In genomic region chr7:30843741-30844482, GRCh38 we compare ENCODE assay signal across 23 cellular contexts.
A peak's percentile ranks its signal among the peaks of the same experiment; 100 is the strongest.
DNase-seq lines count a peak whose midpoint lies in the region; ATAC-seq and TF ChIP-seq lines count a peak whose summit lies in the region.
"Had no signal": no experiment of that assay in that cellular context is flagged by ENCODE, and none has a peak within 500 bp of the region (broad histone marks: within the 10 kb centered on the region; RNA-seq: fewer than 3 reads in every experiment).

No MANE protein-coding gene starts in this region.

- no peaks in the 10 kb centered on the region for H3K36me3 Mint-ChIP-seq in endodermal cell (ENCODE audit: low read depth)
- H3K36me3 Mint-ChIP-seq: activated naive CD8-positive, alpha-beta T cell treated with anti-CD3 and anti-CD28 coated beads for 36 hours; memory B cell; natural killer cell had no signal

- no peak for DNase-seq in stimulated activated naive CD8-positive, alpha-beta T cell treated with anti-CD3 and anti-CD28 coated beads, Interleukin-15, amount 100 ng/mL, for 72 hours
- DNase-seq in stimulated activated naive CD8-positive, alpha-beta T cell treated with anti-CD3 and anti-CD28 coated beads, Interleukin-15, Interleukin-2, amounts not matched to agents 100 U/mL and 50 U/mL, for 24 hours: no peak
- peak; percentile 24 for DNase-seq in endodermal cell
- peak; percentile 58 for DNase-seq in sciatic nerve (ENCODE audit: low spot score)
- DNase-seq in aorta: peak in 1 of 2 donors; percentile 44
- no peak for DNase-seq in amygdala (lab: John Stamatoyannopoulos, UW)
- no peak for DNase-seq in left lobe of liver (ENCODE audit: low spot score)
- DNase-seq: activated CD4-positive, CD25-positive, alpha-beta regulatory T cell; activated naive CD8-positive, alpha-beta T cell treated with anti-CD3 and anti-CD28 coated beads for 36 hours; activated T-cell treated with anti-CD3 and anti-CD28 coated beads, Interleukin-2, amount 50 U/mL, for 72 hours; CD4-positive, alpha-beta T cell; effector CD8-positive, alpha-beta T cell; heart right ventricle; natural killer cell; NCI-H2029 treated with DMSO at 0.1 percent for 48 hours; NCI-H524; small intestine; stimulated activated CD4-positive, alpha-beta T cell treated with anti-CD3 and anti-CD28 coated beads, Interleukin-4, amount 100 ng/mL, for 24 hours; T-helper 17 cell had no signal

- 88 to 89% methylated on average over 6 to 11 of the region's 11 CpGs for WGBS in endodermal cell (ENCODE audit: insufficient coverage in 1 of 2, insufficient read length in 1 of 2), 2 experiments
- WGBS in aorta, 2 donors: 30 to 56% methylated on average over 11 of the region's 11 CpGs

- no peaks in the 10 kb centered on the region for H3K4me1 Mint-ChIP-seq in stimulated activated naive CD8-positive, alpha-beta T cell treated with anti-CD3 and anti-CD28 coated beads, Interleukin-15, amount 100 ng/mL, for 72 hours
- no peaks in the 10 kb centered on the region for H3K4me1 Mint-ChIP-seq in endodermal cell
- H3K4me1 Mint-ChIP-seq: activated naive CD8-positive, alpha-beta T cell treated with anti-CD3 and anti-CD28 coated beads for 36 hours; memory B cell; natural killer cell had no signal

- H3K27ac Mint-ChIP-seq in stimulated activated naive CD8-positive, alpha-beta T cell treated with anti-CD3 and anti-CD28 coated beads, Interleukin-15, amount 100 ng/mL, for 72 hours: peak overlapping the region in 1 of 2 donors; percentile 31
- H3K27ac Mint-ChIP-seq in endodermal cell: no peak overlapping the region
- H3K27ac Mint-ChIP-seq: activated naive CD8-positive, alpha-beta T cell treated with anti-CD3 and anti-CD28 coated beads for 36 hours; activated T-cell treated with anti-CD3 and anti-CD28 coated beads, Interleukin-2, amount 50 U/mL, for 72 hours; CD4-positive, alpha-beta T cell; memory B cell; natural killer cell; T-helper 17 cell; type B pancreatic cell had no signal

- no peak overlapping the region for H3K4me3 Mint-ChIP-seq in stimulated activated naive CD8-positive, alpha-beta T cell treated with anti-CD3 and anti-CD28 coated beads, Interleukin-15, amount 100 ng/mL, for 72 hours
- no peak overlapping the region for H3K4me3 Mint-ChIP-seq in endodermal cell
- H3K4me3 Mint-ChIP-seq: activated naive CD8-positive, alpha-beta T cell treated with anti-CD3 and anti-CD28 coated beads for 36 hours; activated T-cell treated with anti-CD3 and anti-CD28 coated beads, Interleukin-2, amount 50 U/mL, for 72 hours; CD4-positive, alpha-beta T cell; memory B cell; natural killer cell; T-helper 17 cell; type B pancreatic cell had no signal

- no peaks in the 10 kb centered on the region for H3K36me3 ChIP-seq in endodermal cell (ENCODE audit: control insufficient read depth, insufficient read depth, low read length)
- H3K36me3 ChIP-seq in aorta (ENCODE audit: control insufficient read depth in 1 of 2, insufficient read depth in 2 of 2, low read length in 1 of 2): no peaks in the 10 kb centered on the region
- H3K36me3 ChIP-seq: cardiac muscle cell had no signal

- H3K4me3 ChIP-seq in endodermal cell (ENCODE audit: low read length) (no peak overlapping the region), aorta (ENCODE audit: low read length in 2 of 2) (no peak overlapping the region)
- H3K4me3 ChIP-seq: cardiac muscle cell, heart right ventricle had no signal

- ATAC-seq in stimulated activated naive CD8-positive, alpha-beta T cell treated with anti-CD3 and anti-CD28 coated beads, Interleukin-15, amount 100 ng/mL, for 72 hours: peak; percentile 24
- ATAC-seq in stimulated activated naive CD8-positive, alpha-beta T cell treated with anti-CD3 and anti-CD28 coated beads, Interleukin-15, Interleukin-2, amounts not matched to agents 100 U/mL and 50 U/mL, for 24 hours: no peak
- no peak for ATAC-seq in sciatic nerve
- peak; percentile 5 for ATAC-seq in aorta (ENCODE audit: low FRiP score)
- no peak for ATAC-seq in HG02970 (IDR thresholded peaks at IDR 0.05; ENCODE audit: low FRiP score, unreplicated experiment)
- no peak for ATAC-seq in left lobe of liver
- ATAC-seq: activated T-cell treated with anti-CD3 and anti-CD28 coated beads, Interleukin-2, amount 50 U/mL, for 72 hours; natural killer cell; T-helper 17 cell had no signal

- no peaks in the 10 kb centered on the region for H3K4me1 ChIP-seq in endodermal cell (ENCODE audit: control insufficient read depth, insufficient read depth, low read length)
- peaks cover 0 to 3% of the 10 kb centered on the region in 2 donors for H3K4me1 ChIP-seq in aorta (ENCODE audit: control insufficient read depth in 1 of 2, insufficient read depth in 2 of 2, low read length in 2 of 2)

- TF ChIP-seq CTCF in endodermal cell (conservative IDR thresholded peaks at IDR 0.05): peak; percentile 44

- H3K27ac ChIP-seq in endodermal cell (ENCODE audit: low read depth, low read length) (no peak overlapping the region), aorta (ENCODE audit: low read depth in 1 of 2, low read length in 2 of 2) (peak overlapping the region; percentile 62 to 91)
- H3K27ac ChIP-seq: cardiac muscle cell had no signal

- H3K9me3 ChIP-seq in endodermal cell (ENCODE audit: control insufficient read depth, low read length) (no peaks in the 10 kb centered on the region), aorta (ENCODE audit: control insufficient read depth, low read length) (no peaks in the 10 kb centered on the region)
- H3K9me3 ChIP-seq: heart right ventricle had no signal

- H3K9ac ChIP-seq in endodermal cell (ENCODE audit: extremely low read depth, low read length, poor library complexity, severe bottlenecking): no peak overlapping the region

- no peaks in the 10 kb centered on the region for H3K9me3 Mint-ChIP-seq in stimulated activated naive CD8-positive, alpha-beta T cell treated with anti-CD3 and anti-CD28 coated beads, Interleukin-15, amount 100 ng/mL, for 72 hours
- no peaks in the 10 kb centered on the region for H3K9me3 Mint-ChIP-seq in endodermal cell
- H3K9me3 Mint-ChIP-seq: activated naive CD8-positive, alpha-beta T cell treated with anti-CD3 and anti-CD28 coated beads for 36 hours; activated T-cell treated with anti-CD3 and anti-CD28 coated beads, Interleukin-2, amount 50 U/mL, for 72 hours; CD4-positive, alpha-beta T cell; memory B cell; natural killer cell; type B pancreatic cell had no signal

- H3K27me3 Mint-ChIP-seq in stimulated activated naive CD8-positive, alpha-beta T cell treated with anti-CD3 and anti-CD28 coated beads, Interleukin-15, amount 100 ng/mL, for 72 hours: no peaks in the 10 kb centered on the region
- no peaks in the 10 kb centered on the region for H3K27me3 Mint-ChIP-seq in endodermal cell (ENCODE audit: insufficient read depth)
- H3K27me3 Mint-ChIP-seq: activated naive CD8-positive, alpha-beta T cell treated with anti-CD3 and anti-CD28 coated beads for 36 hours; CD4-positive, alpha-beta T cell; memory B cell; T-helper 17 cell; type B pancreatic cell had no signal

- no peaks in the 10 kb centered on the region for H3K27me3 ChIP-seq in endodermal cell (ENCODE audit: control insufficient read depth, insufficient read depth, low read length, poor library complexity, severe bottlenecking)
- no peaks in the 10 kb centered on the region for H3K27me3 ChIP-seq in aorta (ENCODE audit: control insufficient read depth in 1 of 2, insufficient read depth in 2 of 2, low read length in 1 of 2)
- H3K27me3 ChIP-seq: cardiac muscle cell, heart right ventricle had no signal

- intact Hi-C loops in sciatic nerve (cut with DNase I): no loop called here
- intact Hi-C loops in aorta (cut with DNase I): no loop called here

Comparison
In these comparisons a context has a peak if more than half of its experiments do, and no peak if none do; other contexts are left out.
1. ATAC-seq: peak in stimulated activated naive CD8-positive, alpha-beta T cell treated with anti-CD3 and anti-CD28 coated beads, Interleukin-15, amount 100 ng/mL, for 72 hours (single experiment) and aorta (single experiment); none in stimulated activated naive CD8-positive, alpha-beta T cell treated with anti-CD3 and anti-CD28 coated beads, Interleukin-15, Interleukin-2, amounts not matched to agents 100 U/mL and 50 U/mL, for 24 hours (single experiment), sciatic nerve (single experiment), HG02970 (single experiment) and left lobe of liver (single experiment).
2. DNase-seq: peak in endodermal cell (single experiment) and sciatic nerve (single experiment); none in stimulated activated naive CD8-positive, alpha-beta T cell treated with anti-CD3 and anti-CD28 coated beads, Interleukin-15, amount 100 ng/mL, for 72 hours (0 of 2), stimulated activated naive CD8-positive, alpha-beta T cell treated with anti-CD3 and anti-CD28 coated beads, Interleukin-15, Interleukin-2, amounts not matched to agents 100 U/mL and 50 U/mL, for 24 hours (single experiment), amygdala (0 of 56) and left lobe of liver (single experiment).